Comparison of ENCODE assay signal across 19 cellular contexts in the genomic region with DNA sequence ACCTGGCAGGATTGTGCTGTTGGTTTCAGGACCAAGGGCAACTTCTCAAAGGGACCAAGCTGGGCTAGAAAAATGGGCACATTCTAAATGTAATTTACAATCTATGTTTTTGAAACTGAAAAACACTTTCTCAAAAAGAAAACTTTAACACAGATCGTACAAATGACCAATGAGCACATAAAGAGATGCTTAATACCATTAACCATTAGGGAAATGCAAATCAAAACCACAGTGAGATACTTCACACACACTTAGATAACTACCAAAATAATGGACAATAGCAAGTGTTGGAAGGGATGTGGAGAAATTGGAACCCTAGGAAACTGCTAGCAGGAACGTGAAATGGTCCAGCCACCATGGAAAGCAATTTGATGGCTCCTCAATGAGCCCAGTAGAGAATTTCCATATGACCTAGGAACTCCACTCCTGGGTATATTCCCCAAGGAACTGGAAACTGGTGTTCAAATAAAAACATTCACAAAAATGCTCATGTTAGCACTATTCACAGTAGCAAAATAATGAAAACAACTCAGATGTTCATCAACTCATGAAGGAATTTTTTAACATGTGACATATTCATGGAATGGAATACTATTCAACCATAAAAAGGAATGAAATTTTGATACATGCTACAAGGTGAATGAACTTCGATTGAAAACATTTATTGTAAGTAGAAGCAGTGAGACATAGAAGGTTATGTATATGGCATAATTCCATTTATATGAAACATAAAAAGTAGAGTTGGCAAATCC.
DNase-seq lines count a peak whose midpoint lies in the region; ATAC-seq, FAIRE-seq and TF ChIP-seq lines count a peak whose summit lies in the region.
"Had no signal": no experiment of that assay in that cellular context is flagged by ENCODE, and none has a peak within 500 bp of the region (broad histone marks: within the 10 kb centered on the region; RNA-seq: fewer than 3 reads in every experiment).

No MANE protein-coding gene starts in this region.

- H3K4me2 ChIP-seq in MM.1S (ENCODE audit: low read depth, low read length) (peak overlapping the region; percentile 31; the same call in 1 of the 2 replicates), K562 (ENCODE audit: insufficient read depth, low read length) (peak overlapping the region; percentile 28; the same call in 1 of the 2 replicates), PC-9 (no peak overlapping the region)
- H3K4me2 ChIP-seq: GM23338 had no signal

- TF ChIP-seq EP300 in K562 (IDR thresholded peaks at IDR 0.05; ENCODE audit: low read length), result no peak

- no peak for DNase-seq in GM12891 (ENCODE audit: insufficient read length, low spot score)
- no peak for DNase-seq in MM.1S
- no peak for DNase-seq in K562 (ENCODE audit: extremely low read depth in 1 of 4, low spot score in 3 of 4)
- DNase-seq in GM10266 (ENCODE audit: extremely low spot score), result no peak
- DNase-seq in NCI-H187 treated with DMSO at 0.1 percent for 48 hours (lab: John Stamatoyannopoulos, UW), result no peak
- DNase-seq in PC-9, result no peak
- DNase-seq: ACHN; Calu3; CD8-positive, alpha-beta T cell; DMS79 treated with DMSO at 0.1 percent for 48 hours; HCEC 1CT; HFFc6; Karpas-422 had no signal

- H3K9me1 ChIP-seq in K562 (ENCODE audit: control insufficient read depth, insufficient read depth, low read length), result no peaks in the 10 kb centered on the region

- H3K27ac ChIP-seq in MM.1S (ENCODE audit: low read length) (no peak overlapping the region), K562 (ENCODE audit: extremely low read depth, low read depth, low read length) (peak overlapping the region; percentile 32; the same call in 2 of the 3 replicates), stomach smooth muscle (ENCODE audit: low read length) (peak overlapping the region; percentile 1), PC-9 (no peak overlapping the region)

- no TSS peak for BruUV-seq in K562 (replicated peaks; lab: Mats Ljungman, UMichigan)
- no TSS peak for BruUV-seq in PC-9 (replicated peaks; lab: Mats Ljungman, UMichigan)

- H3K27me3 ChIP-seq in MM.1S (replicated peaks; ENCODE audit: insufficient read depth, low read length) (peaks cover 13% of the 10 kb centered on the region; the same call in 1 of the 2 replicates), K562 (ENCODE audit: control insufficient read depth in 2 of 2, insufficient read depth in 2 of 2, low read length in 2 of 2) (no peaks in the 10 kb centered on the region), stomach smooth muscle (ENCODE audit: control insufficient read depth in 1 of 2, insufficient read depth in 2 of 2, low read length in 2 of 2) (no peaks in the 10 kb centered on the region), PC-9 (ENCODE audit: insufficient read depth, low read depth) (no peaks in the 10 kb centered on the region)

- H3F3A ChIP-seq in MM.1S (ENCODE audit: insufficient read depth, low read length), result no peaks in the 10 kb centered on the region
- H3F3A ChIP-seq in PC-9 (ENCODE audit: insufficient read depth, low read depth), result no peaks in the 10 kb centered on the region

- no peaks in the 10 kb centered on the region for H3K9me3 ChIP-seq in MM.1S (replicated peaks; ENCODE audit: insufficient read depth, low read length)
- no peaks in the 10 kb centered on the region for H3K9me3 ChIP-seq in K562 (replicated peaks; ENCODE audit: control insufficient read depth, insufficient read depth, low read depth, low read length)
- H3K9me3 ChIP-seq in stomach smooth muscle (ENCODE audit: control insufficient read depth in 2 of 2, low read length in 2 of 2), result no peaks in the 10 kb centered on the region
- H3K9me3 ChIP-seq in PC-9 (ENCODE audit: insufficient read depth, low read depth), result no peaks in the 10 kb centered on the region

- H3K9ac ChIP-seq in MM.1S (ENCODE audit: low read length) (no peak overlapping the region), K562 (ENCODE audit: insufficient read depth in 1 of 2, low read depth in 2 of 2, low read length in 2 of 2) (peak overlapping the region in 1 of 2 experiments; percentile 8; a peak in 1 of 4 replicates), stomach smooth muscle (ENCODE audit: low read length in 2 of 2) (no peak overlapping the region)

- H3K4me3 ChIP-seq in MM.1S (ENCODE audit: low read length) (no peak overlapping the region), K562 (no peak overlapping the region), stomach smooth muscle (ENCODE audit: low read length in 2 of 2) (peak overlapping the region in 1 of 2 donors; percentile 44), PC-9 (no peak overlapping the region)
- H3K4me3 ChIP-seq: GM23338 had no signal

- TF ChIP-seq POLR2A in GM12891 (IDR thresholded peaks at IDR 0.05; ENCODE audit: low read depth, low read length) (no peak), K562 (conservative IDR thresholded peaks at IDR 0.05) (no peak)

- H3K36me3 ChIP-seq in MM.1S (replicated peaks; ENCODE audit: insufficient read depth, low read length) (no peaks in the 10 kb centered on the region), K562 (ENCODE audit: control insufficient read depth, insufficient read depth, low read length) (no peaks in the 10 kb centered on the region), stomach smooth muscle (ENCODE audit: control insufficient read depth in 2 of 2, insufficient read depth in 2 of 2, low read length in 2 of 2) (no peaks in the 10 kb centered on the region), PC-9 (ENCODE audit: low read depth) (no peaks in the 10 kb centered on the region)

- no peaks in the 10 kb centered on the region for H3K79me2 ChIP-seq in MM.1S (ENCODE audit: low read length)
- H3K79me2 ChIP-seq in K562 (ENCODE audit: control insufficient read depth, insufficient read depth, low read length), result no peaks in the 10 kb centered on the region
- H3K79me2 ChIP-seq in PC-9 (ENCODE audit: low read depth), result no peaks in the 10 kb centered on the region

- peaks cover 16% of the 10 kb centered on the region for H3K4me1 ChIP-seq in MM.1S (ENCODE audit: low read length)
- H3K4me1 ChIP-seq in K562 (replicated peaks in 1 of 2; ENCODE audit: control insufficient read depth in 2 of 2, insufficient read depth in 2 of 2, low read length in 2 of 2), result peaks cover 3 to 30% of the 10 kb centered on the region in 2 experiments; a peak in 3 of 5 replicates
- H3K4me1 ChIP-seq in stomach smooth muscle (ENCODE audit: control insufficient read depth, insufficient read depth, low read length), result peaks cover 14% of the 10 kb centered on the region
- no peaks in the 10 kb centered on the region for H3K4me1 ChIP-seq in PC-9 (replicated peaks; ENCODE audit: insufficient read depth)

- in situ Hi-C loops in K562 (cut with MboI), result no loop called here

- no peak for TF ChIP-seq CTCF in MM.1S (IDR thresholded peaks at IDR 0.05; ENCODE audit: low read length)
- no peak for TF ChIP-seq CTCF in K562 (IDR thresholded peaks at IDR 0.05 in 2 of 3, conservative IDR thresholded peaks at IDR 0.05 in 1 of 3; ENCODE audit: insufficient read depth in 2 of 3, low read depth in 1 of 3, low read length in 3 of 3)
- TF ChIP-seq CTCF in GM10266 (IDR thresholded peaks at IDR 0.05; ENCODE audit: control insufficient read depth, insufficient read depth, low read depth, missing control alignments), result no peak
- no peak for TF ChIP-seq CTCF in PC-9 (conservative IDR thresholded peaks at IDR 0.05)

- POLR2A ChIA-PET in K562 (lab: Yijun Ruan, JAX), result interaction anchor here (0.8 to 1.2 kb wide), 3 partner anchors 10 to 12 kb away, joined by 3 to 4 read pairs (median 3); no protein-coding TSS in a partner anchor
- POLR2A ChIA-PET in PC-9 (lab: Charles Lee; ENCODE audit: unreplicated experiment), result no interaction called here

- intact Hi-C loops in K562 (cut with micrococcal nuclease) (loop anchor here (2.0 kb wide), 1 partner anchor 111 kb away; no protein-coding TSS in a partner anchor), PC-9 (cut with micrococcal nuclease; ENCODE audit: unreplicated experiment) (no loop called here)

- ATAC-seq in K562 (no peak), HG03460 (IDR thresholded peaks at IDR 0.05; ENCODE audit: unreplicated experiment) (no peak)
- ATAC-seq: CD8-positive, alpha-beta T cell; GM23338 had no signal

- no peak for TF ChIP-seq RAD21 in K562 (CRISPR knock-in tag; conservative IDR thresholded peaks at IDR 0.05 in 1 of 2, IDR thresholded peaks at IDR 0.05 in 1 of 2)

- H3K9me2 ChIP-seq in MM.1S (replicated peaks; ENCODE audit: insufficient read depth, low read length), result no peaks in the 10 kb centered on the region
- H3K9me2 ChIP-seq in PC-9 (ENCODE audit: insufficient read depth), result 0 out of 2 replicates have a peak, but pooled peaks cover 4% of the 10 kb centered on the region

- WGBS in K562 (ENCODE audit: insufficient coverage, low coverage, missing lambda C conversion rate), result 56% methylated on average over 3 of the region's 3 CpGs

- FAIRE-seq in GM12891 (lab: Jason Lieb, UNC), result peak; percentile 33
- FAIRE-seq in K562 (lab: Jason Lieb, UNC), result peak; percentile 26
- FAIRE-seq: A204.1, GM12892, H54 had no signal

- CTCF ChIA-PET in K562 (lab: Yijun Ruan, JAX; ENCODE audit: low intra/inter-chr PET ratio) (no interaction called here), PC-9 (lab: Charles Lee) (no interaction called here)

- H2AFZ ChIP-seq in MM.1S (ENCODE audit: low read length) (no peak overlapping the region), K562 (ENCODE audit: low read depth, low read length) (peak overlapping the region; percentile 71), PC-9 (no peak overlapping the region)
- H2AFZ ChIP-seq: GM23338 had no signal

- H4K20me1 ChIP-seq in MM.1S (ENCODE audit: insufficient read depth, low read length) (no peaks in the 10 kb centered on the region), K562 (replicated peaks; ENCODE audit: control insufficient read depth, insufficient read depth, low read length) (no peaks in the 10 kb centered on the region), PC-9 (ENCODE audit: insufficient read depth) (no peaks in the 10 kb centered on the region)

TF ChIP-seq in GM12891, 5 proteins besides CTCF, POLR2A, EP300 and RAD21:
- no peak for TF ChIP-seq PAX5 (IDR thresholded peaks at IDR 0.05; ENCODE audit: insufficient read depth, low read length, severe bottlenecking)
- TF ChIP-seq SPI1 (IDR thresholded peaks at IDR 0.05; ENCODE audit: low read depth, low read length), result no peak
- TF ChIP-seq POU2F2 (IDR thresholded peaks at IDR 0.05; ENCODE audit: low read depth, low read length), result no peak
- TF ChIP-seq POLR2AphosphoS5 (IDR thresholded peaks at IDR 0.05; ENCODE audit: low read depth, low read length), result no peak

TF ChIP-seq in K562, 482 proteins besides CTCF, POLR2A, EP300 and RAD21 (continues in another document):
- TF ChIP-seq RFX5 (IDR thresholded peaks at IDR 0.05; ENCODE audit: low read depth, low read length) (no peak), PHF8 (IDR thresholded peaks at IDR 0.05; ENCODE audit: borderline replicate concordance, low read length) (no peak), ZNF444 (CRISPR knock-in tag; IDR thresholded peaks at IDR 0.05) (no peak), KLF16 (IDR thresholded peaks at IDR 0.05) (no peak)

Comparison
In these comparisons a context has a peak if more than half of its experiments do, and no peak if none do; other contexts are left out.
1. H3K27ac ChIP-seq: peak in K562 (single experiment) and stomach smooth muscle (single experiment); none in MM.1S (single experiment) and PC-9 (single experiment).